Comparison of ENCODE assay signal across 12 cellular contexts in the genomic region with DNA sequence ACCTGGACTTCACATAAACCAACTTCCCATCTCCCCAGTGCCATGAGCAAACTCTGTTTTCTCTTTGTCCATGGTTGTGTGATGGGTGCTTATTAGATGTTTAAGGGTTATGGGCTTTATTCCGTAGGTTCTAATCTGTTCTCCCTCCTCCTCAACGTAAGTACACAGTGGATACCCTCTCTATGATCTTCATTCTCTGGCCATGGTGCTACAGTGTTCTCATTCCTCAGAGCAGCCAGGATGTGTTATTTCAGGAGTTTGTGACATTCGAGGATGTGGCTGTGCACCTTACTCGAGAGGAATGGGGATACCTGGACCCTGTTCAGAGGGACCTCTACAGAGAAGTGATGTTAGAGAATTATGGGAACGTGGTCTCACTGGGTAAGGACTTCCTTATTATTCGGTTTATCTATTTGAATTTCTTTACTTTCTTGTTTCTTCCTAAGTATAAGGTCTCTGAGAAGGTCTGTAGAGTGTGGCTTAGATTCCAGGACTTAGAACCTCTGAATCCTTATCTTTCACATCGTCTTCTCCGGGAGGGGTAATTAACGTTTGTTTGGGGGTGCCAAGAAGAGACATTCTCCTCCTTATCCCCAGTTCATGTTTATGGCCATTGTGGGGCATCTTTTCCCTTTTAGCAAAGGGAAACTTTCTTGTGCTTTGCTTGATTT. TPM values are rescaled to one million over a fixed set of nuclear protein-coding genes. Genes with fewer than 3 reads are reported as not detected.
A peak's percentile ranks its signal among the peaks of the same experiment; 100 is the strongest.
DNase-seq lines count a peak whose midpoint lies in the region; ATAC-seq, FAIRE-seq and TF ChIP-seq lines count a peak whose summit lies in the region.
"Had no signal": no experiment of that assay in that cellular context is flagged by ENCODE, and none has a peak within 500 bp of the region (broad histone marks: within the 10 kb centered on the region; RNA-seq: fewer than 3 reads in every experiment).

No MANE protein-coding gene starts in this region.

- H3K27me3 Mint-ChIP-seq in CD14-positive monocyte (ENCODE audit: low read depth in 3 of 3), result peaks cover 0 to 2% (median 0%) of the 10 kb centered on the region in 3 donors
- no peaks in the 10 kb centered on the region for H3K27me3 Mint-ChIP-seq in astrocyte (ENCODE audit: low read depth, unreplicated experiment)
- no peaks in the 10 kb centered on the region for H3K27me3 Mint-ChIP-seq in natural killer cell (ENCODE audit: low read depth in 2 of 2)

- H3K4me3 ChIP-seq in MG63 (peak overlapping the region; percentile 4; the same call in 1 of the 2 replicates), astrocyte (ENCODE audit: insufficient read depth, low read depth, low read length) (no peak overlapping the region)

- peak overlapping the region; percentile 97 for H3K27ac ChIP-seq in astrocyte (ENCODE audit: low read depth, low read length)
- H3K27ac ChIP-seq: KMS-11 had no signal

- H3K9me3 Mint-ChIP-seq in CD14-positive monocyte (no peaks in the 10 kb centered on the region), astrocyte (ENCODE audit: unreplicated experiment) (no peaks in the 10 kb centered on the region), natural killer cell (no peaks in the 10 kb centered on the region)

- TF ChIP-seq CTCF in CD14-positive monocyte (IDR thresholded peaks at IDR 0.05) (no peak), astrocyte (IDR thresholded peaks at IDR 0.05; ENCODE audit: insufficient read depth, low read depth, low read length) (no peak), natural killer cell (IDR thresholded peaks at IDR 0.05) (no peak), GM10248 (IDR thresholded peaks at IDR 0.05; ENCODE audit: control extremely low read depth, extremely low read depth, low read depth, missing control alignments) (no peak)

- peak overlapping the region; percentile 80 for H3K4me2 ChIP-seq in astrocyte (ENCODE audit: low read length)
- H3K4me2 ChIP-seq: KMS-11 had no signal

- peak overlapping the region in 6 of 7 donors; percentile 20 to 91 (median 84) for H3K27ac Mint-ChIP-seq in CD14-positive monocyte
- peak overlapping the region; percentile 97 for H3K27ac Mint-ChIP-seq in astrocyte (ENCODE audit: unreplicated experiment)
- peak overlapping the region; percentile 75 for H3K27ac Mint-ChIP-seq in natural killer cell

- POLR2A ChIA-PET in GM10248 (lab: Yijun Ruan, JAX), result no interaction called here

- CTCF ChIA-PET in GM10248 (lab: Yijun Ruan, JAX), result no interaction called here

- H3K36me3 Mint-ChIP-seq in CD14-positive monocyte (peaks cover 48 to 66% of the 10 kb centered on the region in 2 donors), astrocyte (ENCODE audit: low read depth, unreplicated experiment) (peaks cover 25% of the 10 kb centered on the region), natural killer cell (peaks cover 27% of the 10 kb centered on the region)

- H3K4me1 Mint-ChIP-seq in CD14-positive monocyte (peaks cover 35% of the 10 kb centered on the region), astrocyte (ENCODE audit: low read depth, unreplicated experiment) (peaks cover 44% of the 10 kb centered on the region), natural killer cell (peaks cover 42 to 51% of the 10 kb centered on the region in 2 donors)

- H3K36me3 ChIP-seq in MG63, result peaks cover 54% of the 10 kb centered on the region
- peaks cover 43% of the 10 kb centered on the region for H3K36me3 ChIP-seq in astrocyte (ENCODE audit: insufficient read depth, low read length)

- H3K4me3 Mint-ChIP-seq in CD14-positive monocyte, result no peak overlapping the region
- peak overlapping the region; percentile 63 for H3K4me3 Mint-ChIP-seq in astrocyte (ENCODE audit: unreplicated experiment)
- peak overlapping the region; percentile 29 for H3K4me3 Mint-ChIP-seq in natural killer cell

- H3K27me3 ChIP-seq in MG63 (no peaks in the 10 kb centered on the region), astrocyte (ENCODE audit: insufficient read depth, low read length) (no peaks in the 10 kb centered on the region)

- H2AFZ ChIP-seq in astrocyte (ENCODE audit: low read depth, low read length), result no peak overlapping the region

- no peaks in the 10 kb centered on the region for H3K9me3 ChIP-seq in MG63
- H3K9me3 ChIP-seq in astrocyte (ENCODE audit: insufficient read depth, low read depth, low read length), result no peaks in the 10 kb centered on the region

- intact Hi-C loops in CD14-positive monocyte (cut with micrococcal nuclease), result no loop called here
- intact Hi-C loops in natural killer cell (cut with micrococcal nuclease), result no loop called here

- H3K9ac ChIP-seq in astrocyte (ENCODE audit: low read length), result peak overlapping the region; percentile 81
- H3K9ac ChIP-seq: KMS-11 had no signal

- DNase-seq in CD14-positive monocyte (ENCODE audit: low spot score) (no peak), MG63 (no peak), astrocyte (ENCODE audit: low read depth) (no peak), natural killer cell (no peak), GM10248 (ENCODE audit: extremely low spot score) (no peak), retina (no peak), NCI-H2029 treated with DMSO at 0.1 percent for 48 hours (lab: John Stamatoyannopoulos, UW) (no peak)
- no peak for DNase-seq in activated effector memory CD4-positive, alpha-beta T cell treated with Interleukin-2 at 50 U/mL for 16 hours
- DNase-seq: NCI-H82 had no signal

- no peak for ATAC-seq in natural killer cell

- peaks cover 24% of the 10 kb centered on the region for H4K20me1 ChIP-seq in astrocyte (ENCODE audit: insufficient read depth, low read length)

- FAIRE-seq in astrocyte (lab: Jason Lieb, UNC), result no peak
- FAIRE-seq: TTC549 had no signal

- H3K79me2 ChIP-seq in astrocyte (ENCODE audit: insufficient read depth, low read length), result peaks cover 78% of the 10 kb centered on the region

- peaks cover 48% of the 10 kb centered on the region for H3K4me1 ChIP-seq in astrocyte (ENCODE audit: insufficient read depth, low read length)

RNA-seq across cellular contexts. Expression of a gene that starts 3.8 kb away (rescaled TPM):
- polyA plus RNA-seq in CD14-positive monocyte, result 10 to 100 TPM; 61.6 to 62.2 TPM
- 23.1 and 36.7 TPM in 2 replicates for total RNA-seq in MG63 (2014; rRNA removed; shearing (Covaris generic); ENCODE audit: low replicate concordance)
- total RNA-seq in astrocyte, result 54.1 and 59.7 TPM in 2 replicates
- total RNA-seq in natural killer cell, result 100 to 1,000 TPM; 171 to 214 (median 196) TPM

RNA-seq across cellular contexts. Expression of a gene that starts 10.3 kb away (rescaled TPM):
- 1 to 10 TPM; 1.2 to 1.3 TPM for polyA plus RNA-seq in CD14-positive monocyte
- 0.72 and 5.1 TPM in 2 replicates for total RNA-seq in MG63 (2014; rRNA removed; shearing (Covaris generic); ENCODE audit: low replicate concordance)
- total RNA-seq in astrocyte (4.7 TPM in 2 replicates), natural killer cell (1 to 10 TPM; 2.3 to 3.1 (median 2.6) TPM)

RNA-seq across cellular contexts. Expression of a gene that starts 35.8 kb away (rescaled TPM):
- polyA plus RNA-seq in CD14-positive monocyte, result under 1 TPM in 1 of 2 donors, not detected in 1; 0.20 TPM
- total RNA-seq in MG63 (2014; rRNA removed; shearing (Covaris generic); ENCODE audit: low replicate concordance), result not detected in 2 replicates
- total RNA-seq in astrocyte, result 0.23 and 0.43 TPM in 2 replicates
- 1 to 10 TPM; 1.4 to 2.5 (median 2.0) TPM for total RNA-seq in natural killer cell
- total RNA-seq: kidney epithelial cell had no signal

RNA-seq across cellular contexts. Expression of a gene that starts 54.5 kb away (rescaled TPM):
- 1 to 10 TPM; 4.3 to 6.1 TPM for polyA plus RNA-seq in CD14-positive monocyte
- total RNA-seq in MG63 (2014; rRNA removed; shearing (Covaris generic); ENCODE audit: low replicate concordance), result 3.8 and 3.9 TPM in 2 replicates
- 13.3 and 14.6 TPM in 2 replicates for total RNA-seq in astrocyte
- 10 to 100 TPM; 24.4 to 37.4 (median 27.8) TPM for total RNA-seq in natural killer cell

RNA-seq across cellular contexts. Expression of a gene that starts 57.8 kb away (rescaled TPM):
- 1 to 10 TPM; 1.6 to 2.9 TPM for polyA plus RNA-seq in CD14-positive monocyte
- total RNA-seq in MG63 (2014; rRNA removed; shearing (Covaris generic); ENCODE audit: low replicate concordance), result 4.4 and 9.4 TPM in 2 replicates
- total RNA-seq in astrocyte (15.3 and 16.4 TPM in 2 replicates), natural killer cell (1 to 10 TPM; 6.8 to 9.7 (median 7.4) TPM)

Comparison
In these comparisons a context has a peak if more than half of its experiments do, and no peak if none do; other contexts are left out.
1. H3K4me3 Mint-ChIP-seq: peak in astrocyte (single experiment) and natural killer cell (single experiment); none in CD14-positive monocyte (0 of 2).
2. Peak in every context shown above with its lines, with median percentiles within 50 percentile points of each other: H3K27ac Mint-ChIP-seq.